ENCODE assay signal across 12 cellular contexts in the genomic region with DNA sequence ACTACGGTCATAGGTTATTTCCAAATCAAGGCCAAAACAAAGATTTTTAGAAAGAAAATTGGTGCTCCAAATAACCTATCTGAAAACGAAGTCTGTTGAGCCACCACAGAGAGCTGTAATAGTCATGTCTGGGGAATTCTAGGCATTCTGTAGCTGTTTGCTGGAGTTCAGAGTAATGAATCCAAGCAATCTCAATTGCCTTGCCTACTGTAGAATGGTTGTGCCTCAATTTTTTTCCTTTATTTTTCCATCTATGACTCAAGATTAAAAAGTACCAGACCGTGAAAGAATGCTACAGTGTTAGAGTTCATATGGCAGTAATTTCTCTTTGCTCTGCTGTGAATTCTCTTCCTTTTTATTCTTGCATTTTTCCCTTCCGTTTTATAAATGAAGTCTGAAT.
DNase-seq lines count a peak whose midpoint lies in the region; ATAC-seq and TF ChIP-seq lines count a peak whose summit lies in the region.
"Had no signal": no experiment of that assay in that cellular context is flagged by ENCODE, and none has a peak within 500 bp of the region (broad histone marks: within the 10 kb centered on the region; RNA-seq: fewer than 3 reads in every experiment).

No MANE protein-coding gene starts in this region.

- H3K36me3 Mint-ChIP-seq in activated CD8-positive, alpha-beta T cell treated with anti-CD3 and anti-CD28 coated beads, Interleukin-2, amount 10 ng/mL, durations not matched to agents 7 days and 5 days (ENCODE audit: low read depth), result no peaks in the 10 kb centered on the region
- H3K36me3 Mint-ChIP-seq: T-cell had no signal

- no peaks in the 10 kb centered on the region for H3K4me1 Mint-ChIP-seq in activated CD8-positive, alpha-beta T cell treated with anti-CD3 and anti-CD28 coated beads, Interleukin-2, amount 10 ng/mL, durations not matched to agents 7 days and 5 days (ENCODE audit: low read depth)
- H3K4me1 Mint-ChIP-seq: T-cell had no signal

- H3K4me3 ChIP-seq in fibroblast of lung (replicated peaks in 1 of 4; ENCODE audit: control extremely low read depth in 1 of 4, insufficient read depth in 1 of 4, low read depth in 3 of 4, low read length in 4 of 4) (no peak overlapping the region), osteoblast (ENCODE audit: insufficient read depth, low read length) (peak overlapping the region; percentile 47)

- H3K27ac ChIP-seq in fibroblast of lung (ENCODE audit: insufficient read depth, low read length) (no peak overlapping the region), osteoblast (ENCODE audit: low read depth, low read length) (peak overlapping the region; percentile 71)

- no peaks in the 10 kb centered on the region for H4K20me1 ChIP-seq in fibroblast of lung (ENCODE audit: control insufficient read depth, extremely low read depth, insufficient read depth, low read length)
- H4K20me1 ChIP-seq in osteoblast (ENCODE audit: insufficient read depth, low read length), result no peaks in the 10 kb centered on the region

- H3K36me3 ChIP-seq in fibroblast of lung (ENCODE audit: control insufficient read depth, insufficient read depth, low read length) (no peaks in the 10 kb centered on the region), osteoblast (ENCODE audit: insufficient read depth, low read length) (no peaks in the 10 kb centered on the region)

- POLR2A ChIA-PET in activated CD8-positive, alpha-beta T cell treated with anti-CD3 and anti-CD28 coated beads, Interleukin-2, amount 10 ng/mL, durations not matched to agents 7 days and 5 days (lab: Charles Lee), result no interaction called here

- no peak for TF ChIP-seq CTCF in fibroblast of lung (conservative IDR thresholded peaks at IDR 0.05 in 1 of 2, IDR thresholded peaks at IDR 0.05 in 1 of 2; ENCODE audit: low read depth in 1 of 2, low read length in 2 of 2)
- no peak for TF ChIP-seq CTCF in osteoblast (IDR thresholded peaks at IDR 0.05; ENCODE audit: extremely low read depth, low read depth, low read length)

- H3K9me3 Mint-ChIP-seq in activated CD8-positive, alpha-beta T cell treated with anti-CD3 and anti-CD28 coated beads, Interleukin-2, amount 10 ng/mL, durations not matched to agents 7 days and 5 days (ENCODE audit: insufficient read depth), result peaks cover 4% of the 10 kb centered on the region
- H3K9me3 Mint-ChIP-seq: stimulated activated naive CD8-positive, alpha-beta T cell treated with anti-CD3 and anti-CD28 coated beads, Interleukin-15, Interleukin-2, amounts not matched to agents 100 ng/mL and 50 ng/mL, for 24 hours had no signal

- H3K27me3 ChIP-seq in fibroblast of lung (ENCODE audit: control insufficient read depth, insufficient read depth, low read length), result no peaks in the 10 kb centered on the region
- no peaks in the 10 kb centered on the region for H3K27me3 ChIP-seq in osteoblast (ENCODE audit: insufficient read depth, low read length)

- H3K4me2 ChIP-seq in fibroblast of lung (ENCODE audit: extremely low read depth, insufficient read depth, low read length) (no peak overlapping the region), osteoblast (ENCODE audit: insufficient read depth, low read length) (peak overlapping the region; percentile 83)

- no peaks in the 10 kb centered on the region for H3K27me3 Mint-ChIP-seq in activated CD8-positive, alpha-beta T cell treated with anti-CD3 and anti-CD28 coated beads, Interleukin-2, amount 10 ng/mL, durations not matched to agents 7 days and 5 days (ENCODE audit: low read depth)
- H3K27me3 Mint-ChIP-seq: stimulated activated naive CD8-positive, alpha-beta T cell treated with anti-CD3 and anti-CD28 coated beads, Interleukin-15, Interleukin-2, amounts not matched to agents 100 ng/mL and 50 ng/mL, for 24 hours; T-cell had no signal

- H3K79me2 ChIP-seq in fibroblast of lung (ENCODE audit: control insufficient read depth, insufficient read depth, low read length) (no peaks in the 10 kb centered on the region), osteoblast (ENCODE audit: insufficient read depth, low read length) (no peaks in the 10 kb centered on the region)

- DNase-seq in EL (peak; percentile 92), RPMI7951 (ENCODE audit: low read depth) (peak; percentile 62), fibroblast of lung (ENCODE audit: low read depth in 2 of 2) (peak; percentile 61 to 97), osteoblast (ENCODE audit: insufficient read length, low spot score, missing footprints) (peak; percentile 50), GOT3 (lab: John Stamatoyannopoulos, UW) (no peak), NOMO-1 treated with dmso at 0.1 percent for 144 hours (lab: John Stamatoyannopoulos, UW; ENCODE audit: unreplicated experiment) (no peak)
- no peak for DNase-seq in activated CD8-positive, alpha-beta T cell treated with anti-CD3 and anti-CD28 coated beads, Interleukin-2, amount 10 ng/mL, durations not matched to agents 7 days and 5 days
- DNase-seq: Calu3, Kasumi-1, T-cell had no signal

- H3K4me3 Mint-ChIP-seq in activated CD8-positive, alpha-beta T cell treated with anti-CD3 and anti-CD28 coated beads, Interleukin-2, amount 10 ng/mL, durations not matched to agents 7 days and 5 days, result no peak overlapping the region
- H3K4me3 Mint-ChIP-seq: stimulated activated naive CD8-positive, alpha-beta T cell treated with anti-CD3 and anti-CD28 coated beads, Interleukin-15, Interleukin-2, amounts not matched to agents 100 ng/mL and 50 ng/mL, for 24 hours; T-cell had no signal

- H3K9me3 ChIP-seq in fibroblast of lung (ENCODE audit: control insufficient read depth, insufficient read depth, low read depth, low read length) (no peaks in the 10 kb centered on the region), osteoblast (ENCODE audit: low read depth, low read length) (no peaks in the 10 kb centered on the region)

- H3K27ac Mint-ChIP-seq in activated CD8-positive, alpha-beta T cell treated with anti-CD3 and anti-CD28 coated beads, Interleukin-2, amount 10 ng/mL, durations not matched to agents 7 days and 5 days, result no peak overlapping the region
- H3K27ac Mint-ChIP-seq: stimulated activated naive CD8-positive, alpha-beta T cell treated with anti-CD3 and anti-CD28 coated beads, Interleukin-15, Interleukin-2, amounts not matched to agents 100 ng/mL and 50 ng/mL, for 24 hours; T-cell had no signal

- no peak overlapping the region for H3K9ac ChIP-seq in fibroblast of lung (ENCODE audit: insufficient read depth, low read length)

- no peak overlapping the region for H2AFZ ChIP-seq in fibroblast of lung (ENCODE audit: low read length)
- peak overlapping the region; percentile 47 for H2AFZ ChIP-seq in osteoblast (ENCODE audit: low read length)

- ATAC-seq in GM21381 (IDR thresholded peaks at IDR 0.05; ENCODE audit: unreplicated experiment), result no peak
- no peak for ATAC-seq in activated CD8-positive, alpha-beta T cell treated with anti-CD3 and anti-CD28 coated beads, Interleukin-2, amount 10 ng/mL, durations not matched to agents 7 days and 5 days
- ATAC-seq: T-cell had no signal

- CTCF ChIA-PET in activated CD8-positive, alpha-beta T cell treated with anti-CD3 and anti-CD28 coated beads, Interleukin-2, amount 10 ng/mL, durations not matched to agents 7 days and 5 days (lab: Charles Lee), result no interaction called here

- no peaks in the 10 kb centered on the region for H3K4me1 ChIP-seq in fibroblast of lung (ENCODE audit: control insufficient read depth, extremely low read depth, insufficient read depth, low read length)
- H3K4me1 ChIP-seq in osteoblast (ENCODE audit: insufficient read depth, low read length), result peaks cover 17% of the 10 kb centered on the region

Comparison
In these comparisons a context has a peak if more than half of its experiments do, and no peak if none do; other contexts are left out.
1. DNase-seq: peak in EL (single experiment), RPMI7951 (single experiment), fibroblast of lung (2 of 2) and osteoblast (single experiment); none in GOT3 (single experiment), activated CD8-positive, alpha-beta T cell treated with anti-CD3 and anti-CD28 coated beads, Interleukin-2, amount 10 ng/mL, durations not matched to agents 7 days and 5 days (single experiment) and NOMO-1 treated with dmso at 0.1 percent for 144 hours (single experiment).